In the genomic region with DNA sequence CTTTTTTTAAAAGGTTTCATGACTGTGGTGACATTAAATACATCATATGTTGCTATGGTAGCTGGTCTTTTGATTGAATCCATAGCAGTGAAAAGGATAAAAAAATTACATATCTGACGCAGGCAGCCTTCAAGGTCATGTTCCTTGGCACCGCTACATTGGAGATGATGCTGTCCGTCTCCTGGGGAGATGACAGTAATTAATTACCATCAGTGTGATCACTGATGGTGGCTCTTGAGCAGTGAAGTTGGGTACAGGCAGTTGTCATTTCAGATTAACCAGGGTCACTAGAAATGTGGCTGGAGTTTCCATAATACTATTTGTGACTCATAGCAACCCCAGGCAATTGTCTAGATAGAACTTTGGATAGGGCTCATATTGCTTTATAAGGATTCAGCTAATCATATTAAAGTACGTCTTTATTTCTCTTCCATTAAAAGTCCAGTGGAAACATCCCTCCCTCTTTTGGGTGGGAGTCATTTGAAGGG, we compare ENCODE assay signal across 14 cellular contexts.
A peak's percentile ranks its signal among the peaks of the same experiment; 100 is the strongest.
DNase-seq lines count a peak whose midpoint lies in the region; ATAC-seq and TF ChIP-seq lines count a peak whose summit lies in the region.
"Had no signal": no experiment of that assay in that cellular context is flagged by ENCODE, and none has a peak within 500 bp of the region (broad histone marks: within the 10 kb centered on the region; RNA-seq: fewer than 3 reads in every experiment).

No MANE protein-coding gene starts in this region.

- H3K27me3 ChIP-seq in SK-N-SH (ENCODE audit: insufficient read depth) = no peaks in the 10 kb centered on the region
- H3K27me3 ChIP-seq in upper lobe of right lung = no peaks in the 10 kb centered on the region

- peaks cover 26 to 34% of the 10 kb centered on the region in 2 experiments; a peak in 3 of 4 replicates for H3K4me1 ChIP-seq in SK-N-SH (ENCODE audit: control insufficient read depth in 1 of 2, insufficient read depth in 2 of 2, low read depth in 1 of 2, low read length in 1 of 2)
- no peaks in the 10 kb centered on the region for H3K4me1 ChIP-seq in upper lobe of right lung

- no TSS peak for BruUV-seq in Calu3 (replicated peaks; lab: Mats Ljungman, UMichigan)

- TF ChIP-seq EP300 in SK-N-SH (IDR thresholded peaks at IDR 0.05; ENCODE audit: borderline replicate concordance in 1 of 2, low read depth in 1 of 2, low read length in 1 of 2) = peak; percentile 30 to 86; a peak in 3 of 4 replicates

- intact Hi-C loops in Calu3 (cut with micrococcal nuclease; ENCODE audit: unreplicated experiment) (loop anchor here (2.0 kb wide), 1 partner anchor 27 kb away; no protein-coding TSS in a partner anchor), upper lobe of right lung (cut with DNase I) (no loop called here)

- TF ChIP-seq CTCF in Calu3 (IDR thresholded peaks at IDR 0.05; ENCODE audit: unreplicated experiment) = no peak
- TF ChIP-seq CTCF in SK-N-SH (IDR thresholded peaks at IDR 0.05) = no peak
- TF ChIP-seq CTCF in upper lobe of right lung (IDR thresholded peaks at IDR 0.05) = no peak

- CTCF ChIA-PET in Calu3 (lab: Charles Lee) (interaction anchor here (1.1 to 1.4 kb wide), 3 partner anchors 10 to 196 kb away, joined by 3 to 4 read pairs (median 3); no protein-coding TSS in a partner anchor), SK-N-SH (lab: Yijun Ruan, JAX) (interaction anchor here (1.0 to 1.4 kb wide), 5 partner anchors 12 to 533 kb away, joined by 3 to 4 read pairs (median 3); no protein-coding TSS in a partner anchor)

- no peaks in the 10 kb centered on the region for H3K9me2 ChIP-seq in SK-N-SH

- no peaks in the 10 kb centered on the region for H3K9me3 ChIP-seq in SK-N-SH
- H3K9me3 ChIP-seq in upper lobe of right lung = no peaks in the 10 kb centered on the region

- no peak overlapping the region for H2AFZ ChIP-seq in SK-N-SH (ENCODE audit: low read depth)

- no peak overlapping the region for H3K4me3 Mint-ChIP-seq in Calu3 (ENCODE audit: low read depth, unreplicated experiment)
- H3K4me3 Mint-ChIP-seq: activated CD8-positive, alpha-beta T cell treated with anti-CD3 and anti-CD28 coated beads for 36 hours; stimulated activated effector memory CD8-positive, alpha-beta T cell treated with anti-CD3 and anti-CD28 coated beads, Interleukin-12 subunit alpha, Interleukin-12 subunit beta, amount 100 ng/mL, for 72 hours had no signal

- no peaks in the 10 kb centered on the region for H3K79me2 ChIP-seq in SK-N-SH (ENCODE audit: insufficient read depth)

- WGBS in SK-N-SH (ENCODE audit: low lambda C conversion rate) = 13% methylated on average over 4 of the region's 4 CpGs

- ATAC-seq in upper lobe of right lung = no peak
- ATAC-seq: activated CD8-positive, alpha-beta T cell treated with anti-CD3 and anti-CD28 coated beads for 36 hours; stimulated activated effector memory CD8-positive, alpha-beta T cell treated with anti-CD3 and anti-CD28 coated beads, Interleukin-12 subunit alpha, Interleukin-12 subunit beta, amount 100 ng/mL, for 72 hours had no signal

- POLR2A ChIA-PET in SK-N-SH (lab: Yijun Ruan, JAX) = no interaction called here

- peaks cover 37% of the 10 kb centered on the region for H3F3A ChIP-seq in SK-N-SH (replicated peaks; ENCODE audit: insufficient read depth)

- H3K27ac ChIP-seq in SK-N-SH (ENCODE audit: low read depth in 2 of 2, low read length in 1 of 2) (peak overlapping the region; percentile 91 to 99), epithelial cell of prostate (peak overlapping the region; percentile 25), upper lobe of right lung (no peak overlapping the region)

- H3K9ac ChIP-seq in SK-N-SH = peak overlapping the region; percentile 57; the same call in 1 of the 2 replicates

- H3K9me3 Mint-ChIP-seq in Calu3 (ENCODE audit: low read depth, unreplicated experiment) = no peaks in the 10 kb centered on the region
- H3K9me3 Mint-ChIP-seq: activated CD8-positive, alpha-beta T cell treated with anti-CD3 and anti-CD28 coated beads for 36 hours; stimulated activated effector memory CD8-positive, alpha-beta T cell treated with anti-CD3 and anti-CD28 coated beads, Interleukin-12 subunit alpha, Interleukin-12 subunit beta, amount 100 ng/mL, for 72 hours had no signal

- peak overlapping the region; percentile 30; the same call in 1 of the 2 replicates for H3K4me2 ChIP-seq in SK-N-SH

- H4K20me1 ChIP-seq in SK-N-SH (ENCODE audit: insufficient read depth) = no peaks in the 10 kb centered on the region

- peak overlapping the region; percentile 78 for H3K27ac Mint-ChIP-seq in Calu3 (ENCODE audit: unreplicated experiment)
- H3K27ac Mint-ChIP-seq: activated CD8-positive, alpha-beta T cell treated with anti-CD3 and anti-CD28 coated beads for 36 hours; stimulated activated effector memory CD8-positive, alpha-beta T cell treated with anti-CD3 and anti-CD28 coated beads, Interleukin-12 subunit alpha, Interleukin-12 subunit beta, amount 100 ng/mL, for 72 hours had no signal

- H3K36me3 Mint-ChIP-seq in Calu3 (ENCODE audit: insufficient read depth, unreplicated experiment) = no peaks in the 10 kb centered on the region
- H3K36me3 Mint-ChIP-seq: stimulated activated effector memory CD8-positive, alpha-beta T cell treated with anti-CD3 and anti-CD28 coated beads, Interleukin-12 subunit alpha, Interleukin-12 subunit beta, amount 100 ng/mL, for 72 hours had no signal

- DNase-seq in Calu3 (no peak), SK-N-SH (peak; percentile 57), epithelial cell of prostate (ENCODE audit: low read depth, low spot score) (no peak), myocyte (ENCODE audit: low read depth) (peak; percentile 31), NAMALWA (ENCODE audit: low spot score) (no peak), upper lobe of right lung (no peak), NCI-H2081 (lab: John Stamatoyannopoulos, UW) (no peak), DMS153 (lab: John Stamatoyannopoulos, UW) (no peak)
- DNase-seq: activated CD8-positive, alpha-beta T cell treated with anti-CD3 and anti-CD28 coated beads for 36 hours; activated gamma-delta T cell treated with Interleukin-2 at 50 U/mL for 16 hours; NCI-H1105; NCI-H524; stimulated activated CD4-positive, alpha-beta T cell treated with anti-CD3 and anti-CD28 coated beads, Interleukin-4, amount 100 ng/mL, for 1 hour had no signal

- H3K4me3 ChIP-seq in SK-N-SH (ENCODE audit: low read depth in 2 of 2, low read length in 1 of 2) = no peak overlapping the region
- H3K4me3 ChIP-seq in upper lobe of right lung = no peak overlapping the region

- no peaks in the 10 kb centered on the region for H3K27me3 Mint-ChIP-seq in Calu3 (ENCODE audit: unreplicated experiment)
- H3K27me3 Mint-ChIP-seq: activated CD8-positive, alpha-beta T cell treated with anti-CD3 and anti-CD28 coated beads for 36 hours had no signal

- peaks cover 0 to 12% of the 10 kb centered on the region in 2 experiments for H3K36me3 ChIP-seq in SK-N-SH (replicated peaks in 1 of 2; ENCODE audit: control insufficient read depth in 1 of 2, insufficient read depth in 2 of 2, low read length in 1 of 2)
- H3K36me3 ChIP-seq in upper lobe of right lung = no peaks in the 10 kb centered on the region

- peaks cover 36% of the 10 kb centered on the region for H3K4me1 Mint-ChIP-seq in Calu3 (ENCODE audit: low read depth, unreplicated experiment)
- H3K4me1 Mint-ChIP-seq: stimulated activated effector memory CD8-positive, alpha-beta T cell treated with anti-CD3 and anti-CD28 coated beads, Interleukin-12 subunit alpha, Interleukin-12 subunit beta, amount 100 ng/mL, for 72 hours had no signal

- 0 out of 2 replicates have a peak, but pooled peaks have one; percentile 2 for TF ChIP-seq RAD21 in SK-N-SH (IDR thresholded peaks at IDR 0.05; ENCODE audit: low read length)

TF ChIP-seq in SK-N-SH, 30 proteins besides CTCF, POLR2A, EP300 and RAD21 (continues in another document):
- TF ChIP-seq, protein P1, sequence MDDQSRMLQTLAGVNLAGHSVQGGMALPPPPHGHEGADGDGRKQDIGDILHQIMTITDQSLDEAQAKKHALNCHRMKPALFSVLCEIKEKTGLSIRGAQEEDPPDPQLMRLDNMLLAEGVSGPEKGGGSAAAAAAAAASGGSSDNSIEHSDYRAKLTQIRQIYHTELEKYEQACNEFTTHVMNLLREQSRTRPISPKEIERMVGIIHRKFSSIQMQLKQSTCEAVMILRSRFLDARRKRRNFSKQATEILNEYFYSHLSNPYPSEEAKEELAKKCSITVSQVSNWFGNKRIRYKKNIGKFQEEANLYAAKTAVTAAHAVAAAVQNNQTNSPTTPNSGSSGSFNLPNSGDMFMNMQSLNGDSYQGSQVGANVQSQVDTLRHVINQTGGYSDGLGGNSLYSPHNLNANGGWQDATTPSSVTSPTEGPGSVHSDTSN (IDR thresholded peaks at IDR 0.05) = peak; percentile 97
- peak; percentile 80 for TF ChIP-seq TCF12 (IDR thresholded peaks at IDR 0.05)
- TF ChIP-seq NFIC (IDR thresholded peaks at IDR 0.05; ENCODE audit: borderline replicate concordance) = peak; percentile 53
- TF ChIP-seq FOXJ3 (CRISPR knock-in tag; IDR thresholded peaks at IDR 0.05) = peak; percentile 54; the same call in 1 of the 2 replicates
- TF ChIP-seq CHD2 (IDR thresholded peaks at IDR 0.05; ENCODE audit: low read length, partially characterized antibody) = peak; percentile 20
- TF ChIP-seq YY1 (IDR thresholded peaks at IDR 0.05; ENCODE audit: low read depth) = no peak
- no peak for TF ChIP-seq TAF1 (IDR thresholded peaks at IDR 0.05; ENCODE audit: borderline replicate concordance, low read depth, low read length)
- TF ChIP-seq ELF1 (IDR thresholded peaks at IDR 0.05) = no peak
- peak; percentile 49; the same call in 1 of the 2 replicates for TF ChIP-seq RCOR1 (IDR thresholded peaks at IDR 0.05; ENCODE audit: low read length)
- peak; percentile 37 for TF ChIP-seq RXRA (IDR thresholded peaks at IDR 0.05; ENCODE audit: borderline replicate concordance, low read depth)
- TF ChIP-seq, protein P2, sequence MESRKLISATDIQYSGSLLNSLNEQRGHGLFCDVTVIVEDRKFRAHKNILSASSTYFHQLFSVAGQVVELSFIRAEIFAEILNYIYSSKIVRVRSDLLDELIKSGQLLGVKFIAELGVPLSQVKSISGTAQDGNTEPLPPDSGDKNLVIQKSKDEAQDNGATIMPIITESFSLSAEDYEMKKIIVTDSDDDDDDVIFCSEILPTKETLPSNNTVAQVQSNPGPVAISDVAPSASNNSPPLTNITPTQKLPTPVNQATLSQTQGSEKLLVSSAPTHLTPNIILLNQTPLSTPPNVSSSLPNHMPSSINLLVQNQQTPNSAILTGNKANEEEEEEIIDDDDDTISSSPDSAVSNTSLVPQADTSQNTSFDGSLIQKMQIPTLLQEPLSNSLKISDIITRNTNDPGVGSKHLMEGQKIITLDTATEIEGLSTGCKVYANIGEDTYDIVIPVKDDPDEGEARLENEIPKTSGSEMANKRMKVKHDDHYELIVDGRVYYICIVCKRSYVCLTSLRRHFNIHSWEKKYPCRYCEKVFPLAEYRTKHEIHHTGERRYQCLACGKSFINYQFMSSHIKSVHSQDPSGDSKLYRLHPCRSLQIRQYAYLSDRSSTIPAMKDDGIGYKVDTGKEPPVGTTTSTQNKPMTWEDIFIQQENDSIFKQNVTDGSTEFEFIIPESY (IDR thresholded peaks at IDR 0.05; ENCODE audit: borderline replicate concordance, low read depth) = no peak
- peak; percentile 82 for TF ChIP-seq RFX5 (IDR thresholded peaks at IDR 0.05; ENCODE audit: low read length)
- no peak for TF ChIP-seq SMC3 (IDR thresholded peaks at IDR 0.05; ENCODE audit: low read depth, low read length)
- TF ChIP-seq GATA2 (CRISPR knock-in tag; IDR thresholded peaks at IDR 0.05) = peak; percentile 35; the same call in 1 of the 2 replicates

Comparison
In these comparisons a context has a peak if more than half of its experiments do, and no peak if none do; other contexts are left out.
1. DNase-seq: peak in SK-N-SH (single experiment) and myocyte (single experiment); none in Calu3 (single experiment), epithelial cell of prostate (single experiment), NAMALWA (single experiment), upper lobe of right lung (single experiment), NCI-H2081 (0 of 2) and DMS153 (single experiment).